ENCODE assay signal across 16 cellular contexts in the genomic region with DNA sequence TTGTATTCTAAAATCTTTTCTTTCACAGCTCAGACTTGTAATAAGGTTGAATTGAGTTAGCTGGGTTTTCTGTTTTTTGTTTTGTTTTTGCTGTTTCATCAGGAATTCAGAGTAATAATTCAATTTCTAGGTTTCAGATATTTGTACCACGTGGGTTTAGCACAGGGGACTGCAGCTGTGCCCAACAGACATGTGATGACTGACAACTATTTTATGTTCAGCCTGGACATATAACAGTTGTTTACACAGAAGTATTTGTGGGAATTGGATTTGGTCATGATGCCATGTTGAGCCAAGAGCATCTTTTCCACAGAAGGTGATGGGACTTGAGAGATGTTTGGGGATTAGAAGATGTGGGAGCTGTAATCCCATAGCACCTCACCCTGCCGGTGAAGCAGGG. TPM values are rescaled to one million over a fixed set of nuclear protein-coding genes. Genes with fewer than 3 reads are reported as not detected.
DNase-seq lines count a peak whose midpoint lies in the region; ATAC-seq and TF ChIP-seq lines count a peak whose summit lies in the region.
"Had no signal": no experiment of that assay in that cellular context is flagged by ENCODE, and none has a peak within 500 bp of the region (broad histone marks: within the 10 kb centered on the region; RNA-seq: fewer than 3 reads in every experiment).

No MANE protein-coding gene starts in this region.

- H2BK5ac ChIP-seq in H9 (ENCODE audit: insufficient read length, low read length): no peak overlapping the region

- H2AK5ac ChIP-seq in H9 (ENCODE audit: insufficient read length, low read length): no peak overlapping the region

- no peak overlapping the region for H3K4me2 ChIP-seq in H9 (ENCODE audit: insufficient read depth, insufficient read length, low read length)
- H3K4me2 ChIP-seq: GM23338 had no signal

- intact Hi-C loops in activated T-helper 2 cell treated with anti-CD3 and anti-CD28 coated beads, Interferon-gamma antibody, Interleukin-2, Interleukin-4, amounts not matched to agents 10 μg/mL and 5 μg/mL and 100 μg/mL, durations not matched to agents 14 hours and 24 hours and 36 hours (cut with micrococcal nuclease): no loop called here

- H2AFZ ChIP-seq in H9 (ENCODE audit: low read length): no peak overlapping the region
- H2AFZ ChIP-seq: GM23338 had no signal

- H3K23ac ChIP-seq in H9 (ENCODE audit: insufficient read length, low read depth, low read length): no peak overlapping the region

- DNase-seq in activated T-cell treated with anti-CD3 and anti-CD28 coated beads, Interleukin-2, amount 50 U/mL, for 72 hours: no peak
- no peak for DNase-seq in activated T-cell treated with anti-CD3 and anti-CD28 coated beads, Interleukin-2, amount 50 U/mL, for 24 hours
- DNase-seq in H9 (peak; percentile 10), neural crest cell (ENCODE audit: low read depth, low spot score) (no peak), HuH-7 (ENCODE audit: low spot score) (no peak), cerebellar nuclear complex (lab: John Stamatoyannopoulos, UW) (no peak)
- DNase-seq in activated T-helper 2 cell treated with anti-CD3 and anti-CD28 coated beads, Interferon-gamma antibody, Interleukin-2, Interleukin-4, amounts not matched to agents 10 μg/mL and 5 μg/mL and 100 μg/mL, durations not matched to agents 14 hours and 24 hours and 36 hours (ENCODE audit: low spot score): no peak
- no peak for DNase-seq in activated CD8-positive, alpha-beta memory T cell treated with anti-CD3 and anti-CD28 coated beads for 24 hours
- DNase-seq: GDM1, HCEC 1CT, NCI-H1105, NCI-H2081, NCI-H2171, NCI-H526 had no signal

- H4K8ac ChIP-seq in H9 (replicated peaks; ENCODE audit: insufficient read length, low read depth, low read length): no peak overlapping the region

- no peaks in the 10 kb centered on the region for H3K9me3 ChIP-seq in H9 (ENCODE audit: control insufficient read depth, low read depth, low read length)

- no peak overlapping the region for H2BK12ac ChIP-seq in H9 (ENCODE audit: insufficient read length, low read depth, low read length)

- no peak overlapping the region for H3K4me3 Mint-ChIP-seq in activated T-cell treated with anti-CD3 and anti-CD28 coated beads, Interleukin-2, amount 50 U/mL, for 72 hours
- no peak overlapping the region for H3K4me3 Mint-ChIP-seq in activated T-cell treated with anti-CD3 and anti-CD28 coated beads, Interleukin-2, amount 50 U/mL, for 24 hours
- H3K4me3 Mint-ChIP-seq in H9 (no peak overlapping the region), neural crest cell (no peak overlapping the region)
- no peak overlapping the region for H3K4me3 Mint-ChIP-seq in activated T-helper 2 cell treated with anti-CD3 and anti-CD28 coated beads, Interferon-gamma antibody, Interleukin-2, Interleukin-4, amounts not matched to agents 10 μg/mL and 5 μg/mL and 100 μg/mL, durations not matched to agents 14 hours and 24 hours and 36 hours (ENCODE audit: low read depth)
- H3K4me3 Mint-ChIP-seq: GM23338 had no signal

- H3K14ac ChIP-seq in H9 (ENCODE audit: insufficient read depth, low read length): no peak overlapping the region

- no peak overlapping the region for H4K5ac ChIP-seq in H9 (ENCODE audit: insufficient read length, low read depth, low read length)

- no peak for TF ChIP-seq CTCF in H9 (conservative IDR thresholded peaks at IDR 0.05)
- no peak for TF ChIP-seq CTCF in neural crest cell (conservative IDR thresholded peaks at IDR 0.05)

- H3K27ac ChIP-seq in H9 (ENCODE audit: insufficient read length, low read depth, low read length): no peak overlapping the region
- H3K27ac ChIP-seq: C4-2B had no signal

- H3K27me3 Mint-ChIP-seq in activated T-cell treated with anti-CD3 and anti-CD28 coated beads, Interleukin-2, amount 50 U/mL, for 72 hours (ENCODE audit: low read depth): no peaks in the 10 kb centered on the region
- no peaks in the 10 kb centered on the region for H3K27me3 Mint-ChIP-seq in activated T-cell treated with anti-CD3 and anti-CD28 coated beads, Interleukin-2, amount 50 U/mL, for 24 hours
- H3K27me3 Mint-ChIP-seq in H9 (ENCODE audit: low read depth): no peaks in the 10 kb centered on the region
- H3K27me3 Mint-ChIP-seq in activated T-helper 2 cell treated with anti-CD3 and anti-CD28 coated beads, Interferon-gamma antibody, Interleukin-2, Interleukin-4, amounts not matched to agents 10 μg/mL and 5 μg/mL and 100 μg/mL, durations not matched to agents 14 hours and 24 hours and 36 hours (ENCODE audit: low read depth): no peaks in the 10 kb centered on the region
- H3K27me3 Mint-ChIP-seq in neural crest cell (ENCODE audit: low read depth): no peaks in the 10 kb centered on the region

- no peaks in the 10 kb centered on the region; the same call in 1 of the 2 replicates for H3K4me1 ChIP-seq in H9 (ENCODE audit: insufficient read depth, low read length)

- no peak overlapping the region for H4K91ac ChIP-seq in H9 (ENCODE audit: insufficient read length, low read depth, low read length)

- no peaks in the 10 kb centered on the region for H3K36me3 Mint-ChIP-seq in activated T-cell treated with anti-CD3 and anti-CD28 coated beads, Interleukin-2, amount 50 U/mL, for 72 hours (ENCODE audit: insufficient read depth in 2 of 2)
- H3K36me3 Mint-ChIP-seq in activated T-cell treated with anti-CD3 and anti-CD28 coated beads, Interleukin-2, amount 50 U/mL, for 24 hours (ENCODE audit: low read depth): peaks cover 6% of the 10 kb centered on the region
- H3K36me3 Mint-ChIP-seq in H9 (ENCODE audit: insufficient read depth in 1 of 3, low read depth in 3 of 3) (no peaks in the 10 kb centered on the region), neural crest cell (ENCODE audit: low read depth) (no peaks in the 10 kb centered on the region)
- peaks cover 41% of the 10 kb centered on the region for H3K36me3 Mint-ChIP-seq in activated T-helper 2 cell treated with anti-CD3 and anti-CD28 coated beads, Interferon-gamma antibody, Interleukin-2, Interleukin-4, amounts not matched to agents 10 μg/mL and 5 μg/mL and 100 μg/mL, durations not matched to agents 14 hours and 24 hours and 36 hours (ENCODE audit: low read depth)

- no peak overlapping the region for H2BK15ac ChIP-seq in H9 (ENCODE audit: low read depth, low read length)

- H4K20me1 ChIP-seq in H9 (ENCODE audit: control insufficient read depth, insufficient read depth, insufficient read length): no peaks in the 10 kb centered on the region

- no peaks in the 10 kb centered on the region for H3K23me2 ChIP-seq in H9 (ENCODE audit: insufficient read length, low read depth, low read length, poor library complexity, severe bottlenecking)

- no peaks in the 10 kb centered on the region for H3K79me1 ChIP-seq in H9 (ENCODE audit: insufficient read depth, low read depth, low read length, poor library complexity, severe bottlenecking)

- no CpG with 5 or more reads among the region's 2 CpGs for WGBS in H9 (ENCODE audit: extremely low coverage, insufficient read length, low lambda C conversion rate)

- no peaks in the 10 kb centered on the region for H3K9me3 Mint-ChIP-seq in activated T-cell treated with anti-CD3 and anti-CD28 coated beads, Interleukin-2, amount 50 U/mL, for 72 hours
- no peaks in the 10 kb centered on the region for H3K9me3 Mint-ChIP-seq in activated T-cell treated with anti-CD3 and anti-CD28 coated beads, Interleukin-2, amount 50 U/mL, for 24 hours
- no peaks in the 10 kb centered on the region for H3K9me3 Mint-ChIP-seq in H9
- no peaks in the 10 kb centered on the region for H3K9me3 Mint-ChIP-seq in activated T-helper 2 cell treated with anti-CD3 and anti-CD28 coated beads, Interferon-gamma antibody, Interleukin-2, Interleukin-4, amounts not matched to agents 10 μg/mL and 5 μg/mL and 100 μg/mL, durations not matched to agents 14 hours and 24 hours and 36 hours
- no peaks in the 10 kb centered on the region for H3K9me3 Mint-ChIP-seq in neural crest cell
- H3K9me3 Mint-ChIP-seq: GM23338 had no signal

- no peaks in the 10 kb centered on the region for H3K79me2 ChIP-seq in H9 (ENCODE audit: insufficient read depth, low read length)

- H3K4ac ChIP-seq in H9 (ENCODE audit: low read depth, low read length): no peak overlapping the region

- H3K9ac ChIP-seq in H9 (ENCODE audit: extremely low read depth, insufficient read length, low read length): no peak overlapping the region

- no peak overlapping the region for H2BK120ac ChIP-seq in H9 (ENCODE audit: low read depth, low read length, poor library complexity, severe bottlenecking)

- peaks cover 46% of the 10 kb centered on the region for H3K4me1 Mint-ChIP-seq in activated T-cell treated with anti-CD3 and anti-CD28 coated beads, Interleukin-2, amount 50 U/mL, for 72 hours (ENCODE audit: low read depth)
- H3K4me1 Mint-ChIP-seq in activated T-cell treated with anti-CD3 and anti-CD28 coated beads, Interleukin-2, amount 50 U/mL, for 24 hours (ENCODE audit: low read depth): peaks cover 46% of the 10 kb centered on the region
- H3K4me1 Mint-ChIP-seq in H9: peaks cover 16 to 18% of the 10 kb centered on the region in 2 experiments
- H3K4me1 Mint-ChIP-seq in activated T-helper 2 cell treated with anti-CD3 and anti-CD28 coated beads, Interferon-gamma antibody, Interleukin-2, Interleukin-4, amounts not matched to agents 10 μg/mL and 5 μg/mL and 100 μg/mL, durations not matched to agents 14 hours and 24 hours and 36 hours (ENCODE audit: low read depth): peaks cover 66% of the 10 kb centered on the region
- peaks cover 24% of the 10 kb centered on the region for H3K4me1 Mint-ChIP-seq in neural crest cell

- H3T11ph ChIP-seq in H9 (ENCODE audit: low read length): no peak overlapping the region

- no peak overlapping the region for H3K56ac ChIP-seq in H9 (ENCODE audit: insufficient read length, low read depth, low read length)

- no peak overlapping the region for H3K18ac ChIP-seq in H9 (ENCODE audit: insufficient read length, low read depth, low read length)

- no peaks in the 10 kb centered on the region for H3K27me3 ChIP-seq in H9 (ENCODE audit: insufficient read depth, low read length)

- no peak for ATAC-seq in activated T-cell treated with anti-CD3 and anti-CD28 coated beads, Interleukin-2, amount 50 U/mL, for 72 hours (replicated peaks in 1 of 2)

- H3K27ac Mint-ChIP-seq in activated T-cell treated with anti-CD3 and anti-CD28 coated beads, Interleukin-2, amount 50 U/mL, for 72 hours: peak overlapping the region; percentile 68
- no peak overlapping the region for H3K27ac Mint-ChIP-seq in activated T-cell treated with anti-CD3 and anti-CD28 coated beads, Interleukin-2, amount 50 U/mL, for 24 hours
- no peak overlapping the region for H3K27ac Mint-ChIP-seq in H9
- peak overlapping the region; percentile 39 for H3K27ac Mint-ChIP-seq in activated T-helper 2 cell treated with anti-CD3 and anti-CD28 coated beads, Interferon-gamma antibody, Interleukin-2, Interleukin-4, amounts not matched to agents 10 μg/mL and 5 μg/mL and 100 μg/mL, durations not matched to agents 14 hours and 24 hours and 36 hours
- H3K27ac Mint-ChIP-seq in neural crest cell (ENCODE audit: unreplicated experiment): peak overlapping the region; percentile 60
- H3K27ac Mint-ChIP-seq: GM23338 had no signal

- no peak overlapping the region for H2BK20ac ChIP-seq in H9 (ENCODE audit: low read depth, low read length, poor library complexity, severe bottlenecking)

RNA-seq across cellular contexts. Expression of a gene that starts 23.5 kb away (rescaled TPM):
- 10 to 100 TPM; 13.2 to 14.3 TPM for total RNA-seq in activated T-cell treated with anti-CD3 and anti-CD28 coated beads, Interleukin-2, amount 50 U/mL, for 72 hours
- total RNA-seq in H9 (2021) (17.9 and 19.8 TPM in 2 replicates), neural crest cell (30.9 and 33.5 TPM in 2 replicates)
- total RNA-seq in activated T-helper 2 cell treated with anti-CD3 and anti-CD28 coated beads, Interferon-gamma antibody, Interleukin-2, Interleukin-4, amounts not matched to agents 10 μg/mL and 5 μg/mL and 100 μg/mL, durations not matched to agents 14 hours and 24 hours and 36 hours: 57.2 and 66.0 TPM in 2 replicates

Comparison
In these comparisons a context has a peak if more than half of its experiments do, and no peak if none do; other contexts are left out.
1. H3K27ac Mint-ChIP-seq: peak in activated T-cell treated with anti-CD3 and anti-CD28 coated beads, Interleukin-2, amount 50 U/mL, for 72 hours (single experiment), activated T-helper 2 cell treated with anti-CD3 and anti-CD28 coated beads, Interferon-gamma antibody, Interleukin-2, Interleukin-4, amounts not matched to agents 10 μg/mL and 5 μg/mL and 100 μg/mL, durations not matched to agents 14 hours and 24 hours and 36 hours (single experiment) and neural crest cell (single experiment); none in activated T-cell treated with anti-CD3 and anti-CD28 coated beads, Interleukin-2, amount 50 U/mL, for 24 hours (single experiment) and H9 (0 of 3).